Comparison of ENCODE assay signal across 8 cellular contexts in genomic region chr7:106176414-106177294, GRCh38.
DNase-seq lines count a peak whose midpoint lies in the region; ATAC-seq and TF ChIP-seq lines count a peak whose summit lies in the region.

No MANE protein-coding gene starts in this region.

- TF ChIP-seq CTCF in HFF-Myc (IDR thresholded peaks at IDR 0.05; ENCODE audit: low read depth, low read length, missing control alignments): peak; percentile 94

- ATAC-seq in left colon (peak; percentile 95), HG02610 (IDR thresholded peaks at IDR 0.05; ENCODE audit: unreplicated experiment) (no peak)

- no peak overlapping the region for H3K4me3 ChIP-seq in HFF-Myc (replicated peaks; ENCODE audit: low read depth, low read length)

- intact Hi-C loops in left colon (cut with DNase I, micrococcal nuclease): loop anchor here (2.0 to 5.0 kb wide), 2 partner anchors 286 to 291 kb away; no protein-coding TSS in a partner anchor

- DNase-seq in EL (peak; percentile 75), HFF-Myc (ENCODE audit: extremely low read depth, low read depth) (peak; percentile 41), NCI-H2107 treated with DMSO at 0.1 percent for 48 hours (lab: John Stamatoyannopoulos, UW; ENCODE audit: unreplicated experiment) (peak; percentile 47), left colon (peak; percentile 60 to 86)
- peak; percentile 33 for DNase-seq in activated CD4-positive, CD25-positive, alpha-beta regulatory T cell treated with anti-CD3 and anti-CD28 coated beads, Interleukin-2, amount 50 U/mL, for 16 hours (ENCODE audit: low read depth, low spot score)
- DNase-seq in central memory CD4-positive, alpha-beta T cell: peak; percentile 43
- DNase-seq in stimulated activated CD4-positive, alpha-beta T cell treated with anti-CD3 and anti-CD28 coated beads, Interleukin-2, amount 100 ng/mL, for 24 hours: peak; percentile 79 to 83
